Comparison of ENCODE assay signal across 8 cellular contexts in the genomic region with DNA sequence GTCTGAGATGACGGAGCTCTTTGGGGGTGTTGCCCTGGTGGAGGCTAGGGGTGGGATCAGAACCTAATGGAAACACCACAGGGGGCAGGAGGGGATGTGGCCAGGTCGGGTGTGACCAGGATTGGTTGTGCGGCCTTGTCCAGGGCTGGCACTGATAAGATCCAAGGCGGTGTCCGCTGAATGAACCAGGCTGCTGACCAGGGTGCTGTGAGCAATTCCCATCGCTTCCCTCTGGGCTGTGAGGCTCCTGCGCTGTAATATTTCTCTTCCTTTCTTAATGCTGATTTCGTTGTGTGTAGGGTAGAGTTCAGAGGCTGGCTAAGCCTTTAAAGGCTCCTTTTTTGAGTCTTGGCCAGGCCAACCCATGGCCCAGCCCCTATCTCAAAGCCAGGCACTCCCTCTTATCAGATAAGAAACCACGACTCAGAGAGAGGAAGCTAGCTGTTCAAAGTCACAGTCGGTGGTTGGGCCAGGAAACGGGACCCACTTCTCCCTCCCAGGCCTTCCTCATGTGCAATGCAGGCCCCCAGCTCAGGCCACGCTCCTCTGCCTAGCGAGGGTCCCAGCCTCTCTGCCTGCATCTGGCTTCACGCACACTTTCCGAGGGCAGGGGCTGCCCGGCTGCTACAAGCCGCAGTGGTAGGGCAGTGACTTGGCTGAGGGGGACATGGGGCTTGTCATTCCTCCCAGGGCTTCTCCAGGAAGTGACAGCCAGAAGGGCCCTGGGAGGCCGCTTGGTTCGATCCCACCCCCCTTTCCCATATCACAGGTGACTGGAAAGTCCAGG. TPM values are rescaled to one million over a fixed set of nuclear protein-coding genes. Genes with fewer than 3 reads are reported as not detected.
DNase-seq lines count a peak whose midpoint lies in the region; ATAC-seq and TF ChIP-seq lines count a peak whose summit lies in the region.

No MANE protein-coding gene starts in this region.

- intact Hi-C loops in Caco-2 (cut with micrococcal nuclease; ENCODE audit: unreplicated experiment) = loop anchor here (2.0 kb wide), 1 partner anchor 24 kb away; no protein-coding TSS in a partner anchor

- H3K36me3 Mint-ChIP-seq in Caco-2 (ENCODE audit: insufficient read depth, unreplicated experiment) (no peaks in the 10 kb centered on the region), naive B cell (no peaks in the 10 kb centered on the region)
- H3K36me3 Mint-ChIP-seq in activated naive CD4-positive, alpha-beta T cell treated with anti-CD3 and anti-CD28 coated beads, Interleukin-2, amount 50 U/mL, for 72 hours = no peaks in the 10 kb centered on the region

- ATAC-seq in activated naive CD4-positive, alpha-beta T cell treated with anti-CD3 and anti-CD28 coated beads, Interleukin-2, amount 50 U/mL, for 72 hours = peak; percentile 71 to 88
- ATAC-seq in naive B cell (ENCODE audit: low read depth in 2 of 2) (peak; percentile 40 to 43), GM18868 (IDR thresholded peaks at IDR 0.05; ENCODE audit: unreplicated experiment) (no peak)

- H3K27ac Mint-ChIP-seq in Caco-2 (ENCODE audit: unreplicated experiment) (peak overlapping the region; percentile 27), naive B cell (peak overlapping the region in 4 of 6 donors; percentile 12 to 76 (median 49))
- peak overlapping the region; percentile 60 to 89 for H3K27ac Mint-ChIP-seq in activated naive CD4-positive, alpha-beta T cell treated with anti-CD3 and anti-CD28 coated beads, Interleukin-2, amount 50 U/mL, for 72 hours

- CTCF ChIA-PET in Caco-2 (lab: Charles Lee) = no interaction called here

- DNase-seq in Caco-2 (no peak), RPMI7951 (ENCODE audit: low read depth) (peak; percentile 68), naive B cell (no peak), NCI-H1092 treated with DMSO at 0.1 percent for 48 hours (lab: John Stamatoyannopoulos, UW) (no peak), globus pallidus (ENCODE audit: low spot score) (no peak), HPDE6-E6E7 (ENCODE audit: extremely low spot score) (no peak)
- no peak for DNase-seq in activated naive CD4-positive, alpha-beta T cell treated with anti-CD3 and anti-CD28 coated beads, Interleukin-2, amount 50 U/mL, for 72 hours (ENCODE audit: low spot score in 2 of 2)

- POLR2A ChIA-PET in Caco-2 (lab: Charles Lee) = no interaction called here

- TF ChIP-seq CTCF in Caco-2 (IDR thresholded peaks at IDR 0.05; ENCODE audit: insufficient read depth in 1 of 2, low read depth in 1 of 2, low read length in 1 of 2, severe bottlenecking in 1 of 2, unreplicated experiment in 1 of 2) = no peak

- H3K27me3 ChIP-seq in Caco-2 (replicated peaks; ENCODE audit: control insufficient read depth, insufficient read depth, low read length) = no peaks in the 10 kb centered on the region

- peaks cover 28% of the 10 kb centered on the region for H3K4me1 ChIP-seq in Caco-2

- H3K9me3 Mint-ChIP-seq in Caco-2 (ENCODE audit: unreplicated experiment) (no peaks in the 10 kb centered on the region), naive B cell (peaks cover 0 to 3% (median 0%) of the 10 kb centered on the region in 7 donors)
- H3K9me3 Mint-ChIP-seq in activated naive CD4-positive, alpha-beta T cell treated with anti-CD3 and anti-CD28 coated beads, Interleukin-2, amount 50 U/mL, for 72 hours = no peaks in the 10 kb centered on the region

- H3K27me3 Mint-ChIP-seq in Caco-2 (ENCODE audit: insufficient read depth, unreplicated experiment) (no peaks in the 10 kb centered on the region), naive B cell (peaks cover 13 to 32% (median 22%) of the 10 kb centered on the region in 3 donors)

- no peak overlapping the region for H3K4me3 Mint-ChIP-seq in Caco-2 (ENCODE audit: unreplicated experiment)
- peak overlapping the region in 1 of 8 donors; percentile 9 for H3K4me3 Mint-ChIP-seq in naive B cell

- H3K4me3 ChIP-seq in Caco-2 (ENCODE audit: low read depth, low read length) = no peak overlapping the region

- H3K9me3 ChIP-seq in Caco-2 = no peaks in the 10 kb centered on the region

- H3K4me1 Mint-ChIP-seq in Caco-2 (ENCODE audit: low read depth, unreplicated experiment) = peaks cover 21% of the 10 kb centered on the region
- peaks cover 6 to 7% (median 6%) of the 10 kb centered on the region in 3 donors for H3K4me1 Mint-ChIP-seq in naive B cell

- no TSS peak for BruUV-seq in Caco-2 (replicated peaks; lab: Mats Ljungman, UMichigan)

- no peaks in the 10 kb centered on the region for H3K36me3 ChIP-seq in Caco-2 (ENCODE audit: control insufficient read depth, insufficient read depth, low read length)

RNA-seq across cellular contexts. Expression of a gene that starts 26.0 kb away (rescaled TPM):
- total RNA-seq in Caco-2 (2022) = 64.6 and 70.7 TPM in 2 replicates
- 44.5 and 44.8 TPM in 2 replicates for total RNA-seq in RPMI7951 (2014; rRNA removed; shearing (Covaris generic))
- 100 to 1,000 TPM in 1 of 2 donors, 10 to 100 TPM in 1; 99.3 to 153 TPM for total RNA-seq in activated naive CD4-positive, alpha-beta T cell treated with anti-CD3 and anti-CD28 coated beads, Interleukin-2, amount 50 U/mL, for 72 hours
- under 1 TPM; 0.06 to 0.77 (median 0.11) TPM for polyA plus RNA-seq in naive B cell (ENCODE audit: low read depth in 6 of 6)
